ENCODE assay signal across 10 cellular contexts in genomic region chr10:79082631-79083581, GRCh38. TPM values are rescaled to one million over a fixed set of nuclear protein-coding genes. Genes with fewer than 3 reads are reported as not detected.
DNase-seq lines count a peak whose midpoint lies in the region; ATAC-seq and TF ChIP-seq lines count a peak whose summit lies in the region.
"Had no signal": no experiment of that assay in that cellular context is flagged by ENCODE, and none has a peak within 500 bp of the region (broad histone marks: within the 10 kb centered on the region; RNA-seq: fewer than 3 reads in every experiment).

No MANE protein-coding gene starts in this region.

- H2BK12ac ChIP-seq in trophoblast cell (ENCODE audit: low read length): peak overlapping the region; percentile 23

- H3K27ac Mint-ChIP-seq in Calu3 (ENCODE audit: unreplicated experiment) (peak overlapping the region; percentile 83), T-helper 17 cell (peak overlapping the region; percentile 80)
- H3K27ac Mint-ChIP-seq: activated CD4-positive, alpha-beta memory T cell treated with anti-CD3 and anti-CD28 coated beads for 36 hours had no signal

- H3K36me3 ChIP-seq in gastroesophageal sphincter (no peaks in the 10 kb centered on the region), trophoblast cell (ENCODE audit: control insufficient read depth in 1 of 2, insufficient read depth in 2 of 2, low read length in 2 of 2) (peaks cover 5 to 13% of the 10 kb centered on the region in 2 experiments)

- peak overlapping the region; percentile 67 for H4K91ac ChIP-seq in trophoblast cell (ENCODE audit: low read depth, low read length)

- H3K23ac ChIP-seq in trophoblast cell (ENCODE audit: low read length): no peak overlapping the region

- H3K27me3 ChIP-seq in gastroesophageal sphincter: no peaks in the 10 kb centered on the region
- H3K27me3 ChIP-seq in trophoblast cell (ENCODE audit: insufficient read depth, low read length): no peaks in the 10 kb centered on the region

- BruUV-seq in Calu3 (replicated peaks; lab: Mats Ljungman, UMichigan): no TSS peak

- H2BK5ac ChIP-seq in trophoblast cell (ENCODE audit: low read depth, low read length, poor library complexity): peak overlapping the region; percentile 10

- H3K27ac ChIP-seq in gastroesophageal sphincter (peak overlapping the region; percentile 41 to 78 (median 76)), trophoblast cell (ENCODE audit: low read depth, low read length) (no peak overlapping the region)

- peaks cover 61% of the 10 kb centered on the region for H3K79me2 ChIP-seq in trophoblast cell (ENCODE audit: control insufficient read depth, insufficient read depth, low read length, poor library complexity)

- peak overlapping the region; percentile 80 for H3K4ac ChIP-seq in trophoblast cell (ENCODE audit: low read depth, low read length)

- TF ChIP-seq CTCF in Calu3 (IDR thresholded peaks at IDR 0.05; ENCODE audit: unreplicated experiment) (no peak), gastroesophageal sphincter (IDR thresholded peaks at IDR 0.05) (no peak), GM10266 (IDR thresholded peaks at IDR 0.05; ENCODE audit: control insufficient read depth, insufficient read depth, low read depth, missing control alignments) (no peak)

- peaks cover 28% of the 10 kb centered on the region for H3K79me1 ChIP-seq in trophoblast cell (ENCODE audit: low read length)

- peaks cover 34 to 99% (median 91%) of the 10 kb centered on the region in 3 donors for H3K4me1 ChIP-seq in gastroesophageal sphincter
- H3K4me1 ChIP-seq in trophoblast cell (ENCODE audit: control insufficient read depth in 1 of 2, insufficient read depth in 2 of 2, low read length in 2 of 2): peaks cover 58 to 66% of the 10 kb centered on the region in 2 experiments

- no peak for TF ChIP-seq POLR2A in gastroesophageal sphincter (IDR thresholded peaks at IDR 0.05)

- H3K4me3 ChIP-seq in gastroesophageal sphincter: no peak overlapping the region
- H3K4me3 ChIP-seq in trophoblast cell (ENCODE audit: low read depth, low read length): no peak overlapping the region

- H2AFZ ChIP-seq in trophoblast cell (ENCODE audit: insufficient read depth, low read length, poor library complexity): no peak overlapping the region

- H3K18ac ChIP-seq in trophoblast cell (ENCODE audit: low read length): peak overlapping the region; percentile 81

- no peak overlapping the region for H4K12ac ChIP-seq in trophoblast cell (ENCODE audit: low read depth, low read length)

- TF ChIP-seq EP300 in gastroesophageal sphincter (IDR thresholded peaks at IDR 0.05): no peak

- no peak overlapping the region for H2BK120ac ChIP-seq in trophoblast cell (ENCODE audit: insufficient read depth, low read length, poor library complexity)

- H3K4me2 ChIP-seq in trophoblast cell (ENCODE audit: low read length): no peak overlapping the region

- 64 to 81% methylated on average over 2 of the region's 8 CpGs for WGBS in gastroesophageal sphincter (ENCODE audit: low coverage in 1 of 2), 2 donors
- WGBS in trophoblast cell (ENCODE audit: extremely low coverage, insufficient coverage, insufficient read length): no CpG with 5 or more reads among the region's 8 CpGs

- H3K9me3 ChIP-seq in T-helper 17 cell (ENCODE audit: control insufficient read depth, low read length, poor library complexity, severe bottlenecking) (no peaks in the 10 kb centered on the region), gastroesophageal sphincter (no peaks in the 10 kb centered on the region), trophoblast cell (ENCODE audit: insufficient read depth, low read depth, low read length) (no peaks in the 10 kb centered on the region)

- no peak overlapping the region for H4K8ac ChIP-seq in trophoblast cell (ENCODE audit: low read depth, low read length)

- CTCF ChIA-PET in Calu3 (lab: Charles Lee): no interaction called here

- no peak overlapping the region for H3K9ac ChIP-seq in trophoblast cell (ENCODE audit: low read length)

- H3K36me3 Mint-ChIP-seq in Calu3 (ENCODE audit: insufficient read depth, unreplicated experiment): peaks cover 26% of the 10 kb centered on the region
- peaks cover 2% of the 10 kb centered on the region for H3K36me3 Mint-ChIP-seq in T-helper 17 cell (ENCODE audit: low read depth)
- H3K36me3 Mint-ChIP-seq: activated CD4-positive, alpha-beta memory T cell treated with anti-CD3 and anti-CD28 coated beads for 36 hours had no signal

- H3K4me3 Mint-ChIP-seq in Calu3 (ENCODE audit: low read depth, unreplicated experiment) (peak overlapping the region; percentile 1), T-helper 17 cell (peak overlapping the region; percentile 46)
- H3K4me3 Mint-ChIP-seq: activated CD4-positive, alpha-beta memory T cell treated with anti-CD3 and anti-CD28 coated beads for 36 hours had no signal

- intact Hi-C loops in Calu3 (cut with micrococcal nuclease; ENCODE audit: unreplicated experiment): loop anchor here (5.0 kb wide), 1 partner anchor 44 kb away; no protein-coding TSS in a partner anchor

- DNase-seq in Calu3 (no peak), T-helper 17 cell (no peak), trophoblast cell (no peak), NCI-H526 treated with DMSO at 0.1 percent for 48 hours (lab: John Stamatoyannopoulos, UW) (no peak), GM10266 (ENCODE audit: extremely low spot score) (no peak)
- DNase-seq: activated CD4-positive, alpha-beta memory T cell treated with anti-CD3 and anti-CD28 coated beads for 36 hours; small intestine had no signal

- no peaks in the 10 kb centered on the region for H3K9me3 Mint-ChIP-seq in Calu3 (ENCODE audit: low read depth, unreplicated experiment)
- H3K9me3 Mint-ChIP-seq: activated CD4-positive, alpha-beta memory T cell treated with anti-CD3 and anti-CD28 coated beads for 36 hours had no signal

- peak overlapping the region; percentile 38 for H2AK5ac ChIP-seq in trophoblast cell (ENCODE audit: low read length)

- no peak for ATAC-seq in T-helper 17 cell
- no peak for ATAC-seq in gastroesophageal sphincter
- no peak for ATAC-seq in GM19455 (IDR thresholded peaks at IDR 0.05; ENCODE audit: unreplicated experiment)
- no peak for ATAC-seq in GM21717 (IDR thresholded peaks at IDR 0.05; ENCODE audit: unreplicated experiment)

- peak overlapping the region; percentile 12 for H3K14ac ChIP-seq in trophoblast cell (ENCODE audit: low read length)

- peaks cover 68% of the 10 kb centered on the region for H3K4me1 Mint-ChIP-seq in Calu3 (ENCODE audit: low read depth, unreplicated experiment)
- peaks cover 54% of the 10 kb centered on the region for H3K4me1 Mint-ChIP-seq in T-helper 17 cell

- H3K27me3 Mint-ChIP-seq in Calu3 (ENCODE audit: unreplicated experiment) (no peaks in the 10 kb centered on the region), T-helper 17 cell (no peaks in the 10 kb centered on the region)
- H3K27me3 Mint-ChIP-seq: activated CD4-positive, alpha-beta memory T cell treated with anti-CD3 and anti-CD28 coated beads for 36 hours had no signal

RNA-seq across cellular contexts. Expression of gene ZMIZ1, which starts 14.1 kb away (rescaled TPM):
- total RNA-seq in Calu3 (2022) (20.3 and 23.5 TPM in 2 replicates), T-helper 17 cell (10 to 100 TPM; 30.0 to 34.0 TPM), gastroesophageal sphincter (10 to 100 TPM; 36.3 to 79.2 (median 67.1) TPM)
- polyA plus RNA-seq in trophoblast cell (2013): 52.4 and 54.3 TPM in 2 replicates
